25 cellular contexts compared by ENCODE assay signal in genomic region chr22:20887375-20887774, GRCh38. TPM values are rescaled to one million over a fixed set of nuclear protein-coding genes. Genes with fewer than 3 reads are reported as not detected.
DNase-seq lines count a peak whose midpoint lies in the region; ATAC-seq, FAIRE-seq and TF ChIP-seq lines count a peak whose summit lies in the region.
"Had no signal": no experiment of that assay in that cellular context is flagged by ENCODE, and none has a peak within 500 bp of the region (broad histone marks: within the 10 kb centered on the region; RNA-seq: fewer than 3 reads in every experiment).

No MANE protein-coding gene starts in this region.

- peaks cover 45% of the 10 kb centered on the region for H3K36me3 ChIP-seq in RWPE2 (ENCODE audit: low read depth)

- H3K36me3 Mint-ChIP-seq in HFFc6 (ENCODE audit: low read depth) (peaks cover 16% of the 10 kb centered on the region), progenitor cell of endocrine pancreas (ENCODE audit: insufficient read depth) (peaks cover 18% of the 10 kb centered on the region)

- no peak for FAIRE-seq in GM12891 (lab: Jason Lieb, UNC)
- FAIRE-seq: TTC549 had no signal

- peak overlapping the region; percentile 40 for H3K27ac Mint-ChIP-seq in HFFc6
- peak overlapping the region; percentile 48 for H3K27ac Mint-ChIP-seq in progenitor cell of endocrine pancreas
- H3K27ac Mint-ChIP-seq: activated CD4-positive, alpha-beta T cell treated with anti-CD3 and anti-CD28 coated beads for 36 hours; activated naive CD4-positive, alpha-beta T cell treated with anti-CD3 and anti-CD28 coated beads, Interleukin-2, amount 10 ng/mL, durations not matched to agents 7 days and 5 days; CD8-positive, alpha-beta T cell; stimulated activated naive B cell treated with anti-CD40 and anti-IgM and Interleukin-4, amounts not matched to agents 10 μg/mL and 1 μg/mL and 100 μg/mL, for 72 hours had no signal

- H3K27me3 ChIP-seq in RWPE2 (ENCODE audit: insufficient read depth, poor library complexity, severe bottlenecking) = no peaks in the 10 kb centered on the region
- H3K27me3 ChIP-seq: right atrium auricular region, spleen had no signal

- H3K27me3 Mint-ChIP-seq in HFFc6 (ENCODE audit: insufficient read depth) = no peaks in the 10 kb centered on the region
- H3K27me3 Mint-ChIP-seq in progenitor cell of endocrine pancreas = no peaks in the 10 kb centered on the region
- H3K27me3 Mint-ChIP-seq: activated CD4-positive, alpha-beta T cell treated with anti-CD3 and anti-CD28 coated beads for 36 hours; activated naive CD4-positive, alpha-beta T cell treated with anti-CD3 and anti-CD28 coated beads, Interleukin-2, amount 10 ng/mL, durations not matched to agents 7 days and 5 days; central memory CD8-positive, alpha-beta T cell; stimulated activated naive B cell treated with anti-CD40 and anti-IgM and Interleukin-4, amounts not matched to agents 10 μg/mL and 1 μg/mL and 100 μg/mL, for 72 hours had no signal

- no peaks in the 10 kb centered on the region for H3K4me1 ChIP-seq in RWPE2 (ENCODE audit: insufficient read depth, poor library complexity, severe bottlenecking)

- ATAC-seq in RWPE2 (ENCODE audit: low read depth) = peak; percentile 21; the same call in 1 of the 3 replicates
- ATAC-seq: activated CD4-positive, alpha-beta T cell treated with anti-CD3 and anti-CD28 coated beads for 36 hours; CD8-positive, alpha-beta T cell; stimulated activated naive B cell treated with anti-CD40 and anti-IgM and Interleukin-4, amounts not matched to agents 10 μg/mL and 1 μg/mL and 100 μg/mL, for 72 hours had no signal

- H3K4me3 Mint-ChIP-seq in HFFc6 (no peak overlapping the region), progenitor cell of endocrine pancreas (ENCODE audit: low read depth) (no peak overlapping the region)
- H3K4me3 Mint-ChIP-seq: activated CD4-positive, alpha-beta T cell treated with anti-CD3 and anti-CD28 coated beads for 36 hours; activated naive CD4-positive, alpha-beta T cell treated with anti-CD3 and anti-CD28 coated beads, Interleukin-2, amount 10 ng/mL, durations not matched to agents 7 days and 5 days; CD8-positive, alpha-beta T cell; central memory CD8-positive, alpha-beta T cell; stimulated activated naive B cell treated with anti-CD40 and anti-IgM and Interleukin-4, amounts not matched to agents 10 μg/mL and 1 μg/mL and 100 μg/mL, for 72 hours had no signal

- no peaks in the 10 kb centered on the region for H3K9me3 ChIP-seq in RWPE2 (ENCODE audit: severe bottlenecking)
- H3K9me3 ChIP-seq: right atrium auricular region, spleen, thoracic aorta had no signal

- no peak overlapping the region for H3K27ac ChIP-seq in RWPE2 (ENCODE audit: poor library complexity, severe bottlenecking)
- H3K27ac ChIP-seq: right atrium auricular region, spleen, thoracic aorta had no signal

- TF ChIP-seq POLR2A in GM12891 (IDR thresholded peaks at IDR 0.05; ENCODE audit: low read depth, low read length) = no peak

- TF ChIP-seq CTCF in HFFc6 (IDR thresholded peaks at IDR 0.05) = no peak
- no peak for TF ChIP-seq CTCF in RWPE2 (IDR thresholded peaks at IDR 0.05; ENCODE audit: poor library complexity, severe bottlenecking)
- no peak for TF ChIP-seq CTCF in epithelial cell of esophagus (IDR thresholded peaks at IDR 0.05; ENCODE audit: insufficient read depth, low read depth, low read length, missing control alignments)
- TF ChIP-seq CTCF in progenitor cell of endocrine pancreas (IDR thresholded peaks at IDR 0.05; ENCODE audit: unreplicated experiment) = no peak

- DNase-seq in HFFc6 (no peak), RWPE2 (ENCODE audit: low spot score) (no peak), epithelial cell of esophagus (ENCODE audit: low read depth) (peak; percentile 75), progenitor cell of endocrine pancreas (ENCODE audit: low spot score, unreplicated experiment) (no peak), cardiac septum (ENCODE audit: low spot score) (no peak), GM12891 (ENCODE audit: insufficient read length, low spot score) (no peak), NCI-H1048 (lab: John Stamatoyannopoulos, UW) (no peak)
- DNase-seq: activated CD4-positive, alpha-beta T cell treated with anti-CD3 and anti-CD28 coated beads for 36 hours; activated naive CD4-positive, alpha-beta T cell treated with anti-CD3 and anti-CD28 coated beads, Interleukin-2, amount 10 ng/mL, durations not matched to agents 7 days and 5 days; activated T-cell treated with anti-CD3 and anti-CD28 coated beads, Interleukin-2, amount 50 U/mL, for 48 hours; CD8-positive, alpha-beta T cell; DMS 273 treated with DMSO at 0.1 percent for 48 hours; GDM1; NCI-H1417; NCI-H2081 treated with DMSO at 0.1 percent for 48 hours; NCI-H345; NCI-H774; Right ventricle myocardium superior; spleen; stimulated activated CD4-positive, alpha-beta T cell treated with anti-CD3 and anti-CD28 coated beads, Interleukin-2, amount 100 ng/mL, for 48 hours; stimulated activated naive B cell treated with anti-CD40 and anti-IgM and Interleukin-4, amounts not matched to agents 10 μg/mL and 1 μg/mL and 100 μg/mL, for 72 hours had no signal

- intact Hi-C loops in cardiac septum (cut with DNase I) = loop anchor here (10.0 kb wide), 1 partner anchor 217 kb away; no protein-coding TSS in a partner anchor

- H3K9me3 Mint-ChIP-seq in HFFc6 = no peaks in the 10 kb centered on the region
- no peaks in the 10 kb centered on the region for H3K9me3 Mint-ChIP-seq in progenitor cell of endocrine pancreas (ENCODE audit: low read depth)
- H3K9me3 Mint-ChIP-seq: activated naive CD4-positive, alpha-beta T cell treated with anti-CD3 and anti-CD28 coated beads, Interleukin-2, amount 10 ng/mL, durations not matched to agents 7 days and 5 days; CD8-positive, alpha-beta T cell; central memory CD8-positive, alpha-beta T cell; stimulated activated naive B cell treated with anti-CD40 and anti-IgM and Interleukin-4, amounts not matched to agents 10 μg/mL and 1 μg/mL and 100 μg/mL, for 72 hours had no signal

- peaks cover 22% of the 10 kb centered on the region for H3K4me1 Mint-ChIP-seq in HFFc6 (ENCODE audit: low read depth)
- H3K4me1 Mint-ChIP-seq in progenitor cell of endocrine pancreas (ENCODE audit: low read depth) = peaks cover 6% of the 10 kb centered on the region
- H3K4me1 Mint-ChIP-seq: activated CD4-positive, alpha-beta T cell treated with anti-CD3 and anti-CD28 coated beads for 36 hours; activated naive CD4-positive, alpha-beta T cell treated with anti-CD3 and anti-CD28 coated beads, Interleukin-2, amount 10 ng/mL, durations not matched to agents 7 days and 5 days; central memory CD8-positive, alpha-beta T cell had no signal

- H3K4me3 ChIP-seq in RWPE2 (ENCODE audit: severe bottlenecking) = no peak overlapping the region
- no peak overlapping the region for H3K4me3 ChIP-seq in epithelial cell of esophagus (ENCODE audit: low read length)
- H3K4me3 ChIP-seq: right atrium auricular region, spleen, thoracic aorta had no signal

TF ChIP-seq in GM12891, 5 proteins besides CTCF, POLR2A, EP300 and RAD21:
- TF ChIP-seq POU2F2 (IDR thresholded peaks at IDR 0.05; ENCODE audit: low read depth, low read length) = no peak
- no peak for TF ChIP-seq PAX5 (IDR thresholded peaks at IDR 0.05; ENCODE audit: insufficient read depth, low read length, severe bottlenecking)

RNA-seq across cellular contexts. Expression of gene SNAP29, which starts 28.6 kb away (rescaled TPM):
- total RNA-seq in HFFc6 (2021; fragmentation: NEBNext Ultra II Directional; extraction: Animal tissue kit (Norgen Biotek cat#: 25700)) = 10 to 100 TPM; 34.2 to 40.7 (median 38.0) TPM
- total RNA-seq in progenitor cell of endocrine pancreas (20.4 and 20.6 TPM in 2 replicates), cardiac septum (23.6 TPM)
- polyA plus RNA-seq in GM12891 (2012; ENCODE audit: low read depth, missing spikeins) = 19.2 TPM

RNA-seq across cellular contexts. Expression of gene PI4KA, which starts 28.8 kb away (rescaled TPM):
- 10 to 100 TPM; 51.0 to 61.3 (median 57.2) TPM for total RNA-seq in HFFc6 (2021; fragmentation: NEBNext Ultra II Directional; extraction: Animal tissue kit (Norgen Biotek cat#: 25700))
- total RNA-seq in progenitor cell of endocrine pancreas = 125 and 140 TPM in 2 replicates
- total RNA-seq in cardiac septum = 52.6 TPM
- polyA plus RNA-seq in GM12891 (2012; ENCODE audit: low read depth, missing spikeins) = 36.6 TPM

RNA-seq across cellular contexts. Expression of gene CRKL, which starts 29.8 kb away (rescaled TPM):
- total RNA-seq in HFFc6 (2021; fragmentation: NEBNext Ultra II Directional; extraction: Animal tissue kit (Norgen Biotek cat#: 25700)) = 10 to 100 TPM; 44.0 to 51.5 (median 47.6) TPM
- total RNA-seq in progenitor cell of endocrine pancreas (81.4 and 86.3 TPM in 2 replicates), cardiac septum (55.5 TPM)
- polyA plus RNA-seq in GM12891 (2012; ENCODE audit: low read depth, missing spikeins) = 15.2 TPM
